In the genomic region with DNA sequence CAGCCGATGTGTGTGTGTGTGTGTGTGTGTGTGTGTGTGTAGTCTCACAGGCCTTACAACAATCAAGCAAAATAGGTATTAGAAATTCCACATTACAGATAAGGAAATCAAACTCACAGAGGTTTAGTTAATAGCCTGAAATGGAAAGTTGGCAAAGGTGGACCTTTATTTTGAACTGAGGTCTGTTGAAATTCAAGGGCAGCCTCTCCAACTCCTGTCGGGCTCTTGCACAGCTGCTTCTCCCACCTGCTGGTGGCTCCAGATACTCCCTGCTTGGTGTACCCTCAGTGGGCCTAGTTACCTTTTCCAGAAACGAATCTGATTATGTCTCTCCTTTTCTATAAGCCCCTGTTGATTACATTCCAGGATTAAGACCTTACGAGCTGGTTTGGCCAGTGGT, we compare ENCODE assay signal across 1 cellular context.
TF ChIP-seq lines count a peak whose summit lies in the region.

No MANE protein-coding gene starts in this region.

TF ChIP-seq in GM23338, 12 proteins besides CTCF, POLR2A, EP300 and RAD21 (continued from another document):
- TF ChIP-seq, protein P1, sequence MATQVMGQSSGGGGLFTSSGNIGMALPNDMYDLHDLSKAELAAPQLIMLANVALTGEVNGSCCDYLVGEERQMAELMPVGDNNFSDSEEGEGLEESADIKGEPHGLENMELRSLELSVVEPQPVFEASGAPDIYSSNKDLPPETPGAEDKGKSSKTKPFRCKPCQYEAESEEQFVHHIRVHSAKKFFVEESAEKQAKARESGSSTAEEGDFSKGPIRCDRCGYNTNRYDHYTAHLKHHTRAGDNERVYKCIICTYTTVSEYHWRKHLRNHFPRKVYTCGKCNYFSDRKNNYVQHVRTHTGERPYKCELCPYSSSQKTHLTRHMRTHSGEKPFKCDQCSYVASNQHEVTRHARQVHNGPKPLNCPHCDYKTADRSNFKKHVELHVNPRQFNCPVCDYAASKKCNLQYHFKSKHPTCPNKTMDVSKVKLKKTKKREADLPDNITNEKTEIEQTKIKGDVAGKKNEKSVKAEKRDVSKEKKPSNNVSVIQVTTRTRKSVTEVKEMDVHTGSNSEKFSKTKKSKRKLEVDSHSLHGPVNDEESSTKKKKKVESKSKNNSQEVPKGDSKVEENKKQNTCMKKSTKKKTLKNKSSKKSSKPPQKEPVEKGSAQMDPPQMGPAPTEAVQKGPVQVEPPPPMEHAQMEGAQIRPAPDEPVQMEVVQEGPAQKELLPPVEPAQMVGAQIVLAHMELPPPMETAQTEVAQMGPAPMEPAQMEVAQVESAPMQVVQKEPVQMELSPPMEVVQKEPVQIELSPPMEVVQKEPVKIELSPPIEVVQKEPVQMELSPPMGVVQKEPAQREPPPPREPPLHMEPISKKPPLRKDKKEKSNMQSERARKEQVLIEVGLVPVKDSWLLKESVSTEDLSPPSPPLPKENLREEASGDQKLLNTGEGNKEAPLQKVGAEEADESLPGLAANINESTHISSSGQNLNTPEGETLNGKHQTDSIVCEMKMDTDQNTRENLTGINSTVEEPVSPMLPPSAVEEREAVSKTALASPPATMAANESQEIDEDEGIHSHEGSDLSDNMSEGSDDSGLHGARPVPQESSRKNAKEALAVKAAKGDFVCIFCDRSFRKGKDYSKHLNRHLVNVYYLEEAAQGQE (IDR thresholded peaks at IDR 0.05; ENCODE audit: unreplicated experiment) = no peak
- TF ChIP-seq CREB1 (CRISPR knock-in tag; IDR thresholded peaks at IDR 0.05; ENCODE audit: low read depth) (no peak), EZH2phosphoT487 (IDR thresholded peaks at IDR 0.05; ENCODE audit: unreplicated experiment) (no peak)
